19 cellular contexts compared by ENCODE assay signal in the genomic region with DNA sequence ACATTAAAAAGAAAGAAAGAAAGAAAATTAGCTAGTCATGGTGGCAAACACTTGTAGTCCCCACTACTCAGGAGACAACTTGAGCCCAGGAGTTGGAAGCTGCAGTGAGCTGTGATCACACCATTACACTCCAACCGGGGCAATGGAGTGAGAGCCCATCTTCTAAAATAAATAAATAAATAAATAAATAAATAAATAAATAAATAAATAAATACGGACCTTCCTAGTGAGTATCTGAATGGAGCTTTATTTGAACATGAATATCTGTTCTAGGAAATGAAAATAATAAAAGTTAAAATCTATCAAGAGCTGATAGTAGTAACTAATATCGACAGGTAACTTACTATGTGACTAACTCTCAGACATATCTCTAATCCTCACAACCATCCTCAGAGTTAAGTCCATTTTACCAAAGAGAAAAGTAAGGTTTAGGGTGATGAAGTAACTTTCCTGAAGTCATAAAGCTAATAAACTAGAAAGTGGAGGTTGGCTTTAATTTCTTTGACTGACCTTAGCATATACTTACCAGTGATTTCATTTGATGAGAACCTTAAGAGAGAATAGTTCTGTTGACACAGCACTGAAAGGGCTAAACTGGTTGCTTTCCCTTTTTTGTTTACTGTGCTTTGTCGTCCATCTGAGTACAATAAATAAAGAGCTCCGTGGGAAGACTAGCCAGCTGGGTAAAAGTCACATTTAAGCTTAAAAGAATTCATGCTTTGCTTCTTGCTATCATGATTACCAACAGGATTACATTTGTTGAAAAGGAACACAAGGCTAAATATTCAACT.
"Had no signal": no experiment of that assay in that cellular context is flagged by ENCODE, and none has a peak within 500 bp of the region (broad histone marks: within the 10 kb centered on the region; RNA-seq: fewer than 3 reads in every experiment).

No MANE protein-coding gene starts in this region.

- DNase-seq: dermis blood vessel endothelial cell; effector memory CD8-positive, alpha-beta T cell; gastrocnemius medialis; head of caudate nucleus; kidney; mesenchymal stem cell; mucosa of descending colon; naive B cell; right lobe of liver; stimulated activated CD4-positive, alpha-beta T cell treated with anti-CD3 and anti-CD28 coated beads, Interleukin-12 subunit alpha, Interleukin-12 subunit beta, amount 100 ng/mL, for 4 hours; stimulated activated CD4-positive, alpha-beta T cell treated with anti-CD3 and anti-CD28 coated beads, Interleukin-1b, Interleukin-23, amount 100 ng/mL, for 48 hours; stimulated activated CD4-positive, alpha-beta T cell treated with anti-CD3 and anti-CD28 coated beads, Interleukin-4, amount 100 ng/mL, for 1 hour; stimulated activated CD8-positive, alpha-beta memory T cell treated with anti-CD3 and anti-CD28 coated beads, Interleukin-4, amount 100 ng/mL, for 48 hours; stimulated activated naive CD4-positive, alpha-beta T cell; stimulated activated naive CD8-positive, alpha-beta T cell treated with anti-CD3 and anti-CD28 coated beads, Interleukin-15, amount 100 ng/mL, for 72 hours; thyroid gland; trophoblast cell had no signal

- ATAC-seq: effector memory CD8-positive, alpha-beta T cell; gastrocnemius medialis; left lobe of liver; mucosa of descending colon; natural killer cell treated with Interleukin-12 subunit alpha and Interleukin-12 subunit beta and Interleukin-15 and Interleukin-18, amount 100 ng/mL, for 72 hours; right lobe of liver; stimulated activated naive CD8-positive, alpha-beta T cell treated with anti-CD3 and anti-CD28 coated beads, Interleukin-15, amount 100 ng/mL, for 72 hours had no signal
